ENCODE assay signal across 9 cellular contexts in the genomic region with DNA sequence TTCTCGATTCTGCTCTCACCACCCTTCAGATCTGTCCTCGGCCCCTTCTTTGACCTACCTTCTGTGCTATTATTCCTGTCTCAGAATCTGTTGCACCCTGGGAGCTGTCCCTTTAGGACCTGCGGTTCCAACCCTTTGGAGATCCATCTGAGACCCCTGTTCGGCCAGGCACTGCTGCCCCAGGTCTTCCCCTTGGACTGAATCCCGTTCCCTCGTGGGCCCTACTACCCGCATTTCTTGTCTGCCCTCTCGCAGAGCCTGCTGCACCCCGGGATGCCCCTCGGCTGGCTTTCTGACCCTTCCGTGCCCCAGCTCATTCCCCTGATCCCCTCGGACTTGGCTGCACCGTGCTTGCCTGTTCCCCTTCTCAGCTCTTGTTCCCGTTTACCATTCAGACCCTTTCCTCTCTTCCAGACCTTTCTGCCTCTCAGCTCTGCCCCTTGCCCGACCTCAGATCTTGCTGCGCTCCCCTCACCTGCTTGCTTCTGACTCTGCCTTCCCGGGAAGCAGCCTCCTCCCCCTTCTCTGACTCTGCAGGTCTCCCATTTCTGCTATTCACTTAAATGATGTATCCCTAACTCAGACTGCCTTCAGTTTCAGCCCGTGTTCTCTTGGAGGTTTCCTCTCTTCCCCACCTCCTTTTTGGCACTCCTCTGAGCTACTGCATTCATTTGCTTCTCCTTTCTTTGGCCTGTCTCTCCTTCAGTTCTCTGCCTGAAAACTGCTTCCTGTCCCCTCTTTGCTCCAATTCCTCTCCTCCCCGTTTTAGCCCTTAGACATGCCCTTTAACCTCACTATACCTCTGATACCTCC. TPM values are rescaled to one million over a fixed set of nuclear protein-coding genes. Genes with fewer than 3 reads are reported as not detected.
DNase-seq lines count a peak whose midpoint lies in the region; ATAC-seq and TF ChIP-seq lines count a peak whose summit lies in the region.
"Had no signal": no experiment of that assay in that cellular context is flagged by ENCODE, and none has a peak within 500 bp of the region (broad histone marks: within the 10 kb centered on the region; RNA-seq: fewer than 3 reads in every experiment).

No MANE protein-coding gene starts in this region.

- no peak for TF ChIP-seq CTCF in progenitor cell of endocrine pancreas (IDR thresholded peaks at IDR 0.05; ENCODE audit: unreplicated experiment)

- peaks cover 28 to 40% of the 10 kb centered on the region in 2 donors for H3K4me1 ChIP-seq in mucosa of rectum (ENCODE audit: control insufficient read depth in 2 of 2, insufficient read depth in 2 of 2, low read length in 2 of 2)

- peaks cover 4% of the 10 kb centered on the region for H3K36me3 Mint-ChIP-seq in progenitor cell of endocrine pancreas (ENCODE audit: insufficient read depth)

- no peaks in the 10 kb centered on the region for H3K27me3 ChIP-seq in mucosa of rectum (ENCODE audit: control insufficient read depth in 2 of 2, insufficient read depth in 2 of 2, low read length in 2 of 2)

- peaks cover 18% of the 10 kb centered on the region for H3K4me1 Mint-ChIP-seq in progenitor cell of endocrine pancreas (ENCODE audit: low read depth)

- no peak for ATAC-seq in HG02840 (IDR thresholded peaks at IDR 0.05; ENCODE audit: low FRiP score, unreplicated experiment)

- H3K27me3 Mint-ChIP-seq in progenitor cell of endocrine pancreas: no peaks in the 10 kb centered on the region
- H3K27me3 Mint-ChIP-seq: CD4-positive, alpha-beta T cell had no signal

- no peaks in the 10 kb centered on the region for H3K9me3 ChIP-seq in mucosa of rectum (ENCODE audit: control insufficient read depth in 2 of 2, low read length in 2 of 2)

- H3K9me3 Mint-ChIP-seq in progenitor cell of endocrine pancreas (ENCODE audit: low read depth): no peaks in the 10 kb centered on the region
- H3K9me3 Mint-ChIP-seq: CD4-positive, alpha-beta T cell had no signal

- H3K27ac ChIP-seq in caudate nucleus (ENCODE audit: low read depth, low read length): peak overlapping the region; percentile 67
- peak overlapping the region; percentile 80 to 82 for H3K27ac ChIP-seq in mucosa of rectum (ENCODE audit: low read depth in 2 of 2, low read length in 2 of 2)

- no peak overlapping the region for H3K27ac Mint-ChIP-seq in progenitor cell of endocrine pancreas
- H3K27ac Mint-ChIP-seq: CD4-positive, alpha-beta T cell had no signal

- H3K36me3 ChIP-seq in mucosa of rectum (ENCODE audit: control insufficient read depth in 2 of 2, insufficient read depth in 2 of 2, low read length in 2 of 2): no peaks in the 10 kb centered on the region

- H3K9ac ChIP-seq in mucosa of rectum (ENCODE audit: low read depth in 1 of 2, low read length in 2 of 2): peak overlapping the region; percentile 61 to 70

- no peak overlapping the region for H3K4me3 Mint-ChIP-seq in progenitor cell of endocrine pancreas (ENCODE audit: low read depth)
- H3K4me3 Mint-ChIP-seq: CD4-positive, alpha-beta T cell had no signal

- peak; percentile 44 for DNase-seq in DMS79 treated with DMSO at 0.1 percent for 48 hours (lab: John Stamatoyannopoulos, UW)
- DNase-seq in DMS79 (lab: John Stamatoyannopoulos, UW): no peak
- DNase-seq in M059J (ENCODE audit: low read depth): peak; percentile 42
- DNase-seq in caudate nucleus (lab: John Stamatoyannopoulos, UW): peak in 22 of 61 donors; percentile 16 to 49 (median 30)
- DNase-seq in progenitor cell of endocrine pancreas (ENCODE audit: low spot score, unreplicated experiment): no peak
- DNase-seq in SKM-1 treated with dmso at 0.1 percent for 144 hours (lab: John Stamatoyannopoulos, UW; ENCODE audit: unreplicated experiment): no peak

- peak overlapping the region; percentile 87 to 89 for H3K4me3 ChIP-seq in mucosa of rectum (ENCODE audit: low read length in 2 of 2)

RNA-seq across cellular contexts. Expression of a gene that starts 1.1 kb away (rescaled TPM):
- 18.7 and 43.2 TPM in 2 replicates for total RNA-seq in M059J (2014; rRNA removed; shearing (Covaris generic))
- total RNA-seq in progenitor cell of endocrine pancreas: 84.9 and 86.0 TPM in 2 replicates

RNA-seq across cellular contexts. Expression of a gene that starts 11.3 kb away (rescaled TPM):
- 365 and 428 TPM in 2 replicates for total RNA-seq in M059J (2014; rRNA removed; shearing (Covaris generic))
- total RNA-seq in progenitor cell of endocrine pancreas: 96.9 and 103 TPM in 2 replicates

Comparison
In these comparisons a context has a peak if more than half of its experiments do, and no peak if none do; other contexts are left out.
1. DNase-seq: peak in DMS79 treated with DMSO at 0.1 percent for 48 hours (single experiment) and M059J (single experiment); none in DMS79 (single experiment), progenitor cell of endocrine pancreas (single experiment) and SKM-1 treated with dmso at 0.1 percent for 144 hours (single experiment).